In genomic region chr7:74503943-74504342, GRCh38 we compare ENCODE assay signal across 27 cellular contexts. TPM values are rescaled to one million over a fixed set of nuclear protein-coding genes. Genes with fewer than 3 reads are reported as not detected.
A peak's percentile ranks its signal among the peaks of the same experiment; 100 is the strongest.
DNase-seq lines count a peak whose midpoint lies in the region; ATAC-seq, FAIRE-seq and TF ChIP-seq lines count a peak whose summit lies in the region.
"Had no signal": no experiment of that assay in that cellular context is flagged by ENCODE, and none has a peak within 500 bp of the region (broad histone marks: within the 10 kb centered on the region; RNA-seq: fewer than 3 reads in every experiment).

No MANE protein-coding gene starts in this region.

- H3K79me2 ChIP-seq in K562 (ENCODE audit: control insufficient read depth, insufficient read depth, low read length): no peaks in the 10 kb centered on the region

- H3K27me3 ChIP-seq in K562 (ENCODE audit: control insufficient read depth in 2 of 2, insufficient read depth in 2 of 2, low read length in 2 of 2): no peaks in the 10 kb centered on the region
- H3K27me3 ChIP-seq: BE2C, BLaER1 had no signal

- peaks cover 1 to 15% of the 10 kb centered on the region in 2 experiments; a peak in 2 of 3 replicates for H3K36me3 ChIP-seq in HEK293 (ENCODE audit: control insufficient read depth in 2 of 2, insufficient read depth in 1 of 2, low read length in 2 of 2)
- peaks cover 9% of the 10 kb centered on the region; the same call in 2 of the 3 replicates for H3K36me3 ChIP-seq in K562 (ENCODE audit: control insufficient read depth, insufficient read depth, low read length)

- no peak for TF ChIP-seq EP300 in K562 (IDR thresholded peaks at IDR 0.05; ENCODE audit: low read length)

- in situ Hi-C loops in K562 (cut with MboI) (no loop called here), G401 (cut with HindIII; ENCODE audit: low sequenced_read_pairs) (no loop called here)

- no peaks in the 10 kb centered on the region for H3K4me1 ChIP-seq in HEK293 (ENCODE audit: control insufficient read depth, insufficient read depth, low read length)
- peaks cover 0 to 22% of the 10 kb centered on the region in 2 experiments; a peak in 2 of 5 replicates for H3K4me1 ChIP-seq in K562 (replicated peaks in 1 of 2; ENCODE audit: control insufficient read depth in 2 of 2, insufficient read depth in 2 of 2, low read length in 2 of 2)

- TF ChIP-seq RAD21 in K562 (CRISPR knock-in tag; conservative IDR thresholded peaks at IDR 0.05 in 1 of 2, IDR thresholded peaks at IDR 0.05 in 1 of 2): no peak

- TF ChIP-seq CTCF in HEK293 (tag by site-specific recombination; IDR thresholded peaks at IDR 0.05) (no peak), RWPE1 (conservative IDR thresholded peaks at IDR 0.05; ENCODE audit: low read depth) (no peak), K562 (IDR thresholded peaks at IDR 0.05 in 2 of 3, conservative IDR thresholded peaks at IDR 0.05 in 1 of 3; ENCODE audit: insufficient read depth in 2 of 3, low read depth in 1 of 3, low read length in 3 of 3) (no peak)

- FAIRE-seq in K562 (lab: Jason Lieb, UNC): peak; percentile 79
- FAIRE-seq: A204.1, G401.6, GM12891, GM19239 had no signal

- H3K4me2 ChIP-seq in K562 (ENCODE audit: insufficient read depth, low read length): no peak overlapping the region
- H3K4me2 ChIP-seq: BLaER1 had no signal

- DNase-seq in RWPE1 (ENCODE audit: low spot score): no peak
- no peak for DNase-seq in K562 (ENCODE audit: extremely low read depth in 1 of 4, low spot score in 3 of 4)
- no peak for DNase-seq in G401 (ENCODE audit: low spot score)
- DNase-seq in NOMO-1 treated with DMSO at 0.1 percent for 48 hours (lab: John Stamatoyannopoulos, UW; ENCODE audit: unreplicated experiment): no peak
- DNase-seq: 8988T; ACHN; BE2C; C1 segment of cervical spinal cord; CD4-positive, alpha-beta memory T cell; CD4-positive, CD25-positive, alpha-beta regulatory T cell; CD8-positive, alpha-beta memory T cell; COR-L47; DMS 273 treated with DMSO at 0.1 percent for 48 hours; DMS153; DMS53; DMS79; DND-41; EL; GF-D8 had no signal

- peaks cover 2% of the 10 kb centered on the region for H3K9me1 ChIP-seq in K562 (ENCODE audit: control insufficient read depth, insufficient read depth, low read length)

- no TSS peak for BruUV-seq in K562 (replicated peaks; lab: Mats Ljungman, UMichigan)

- no peak overlapping the region for H3K9ac ChIP-seq in K562 (ENCODE audit: insufficient read depth in 1 of 2, low read depth in 2 of 2, low read length in 2 of 2)
- H3K9ac ChIP-seq: BLaER1 had no signal

- WGBS in K562 (ENCODE audit: insufficient coverage, low coverage, missing lambda C conversion rate): 79% methylated on average over 8 of the region's 8 CpGs

- H3K9me3 ChIP-seq in HEK293 (ENCODE audit: control insufficient read depth, insufficient read depth, low read depth, low read length) (no peaks in the 10 kb centered on the region), K562 (replicated peaks; ENCODE audit: control insufficient read depth, insufficient read depth, low read depth, low read length) (no peaks in the 10 kb centered on the region)
- H3K9me3 ChIP-seq: BE2C, BLaER1 had no signal

- no peak for ATAC-seq in K562
- ATAC-seq in GM19397 (IDR thresholded peaks at IDR 0.05; ENCODE audit: unreplicated experiment): no peak

- H2AFZ ChIP-seq in K562 (ENCODE audit: low read depth, low read length): no peak overlapping the region

- TF ChIP-seq POLR2A in K562 (conservative IDR thresholded peaks at IDR 0.05): no peak

- H3K4me3 ChIP-seq in HEK293 (ENCODE audit: low read depth, low read length) (no peak overlapping the region), K562 (no peak overlapping the region)
- H3K4me3 ChIP-seq: BLaER1 had no signal

- intact Hi-C loops in K562 (cut with micrococcal nuclease): no loop called here

- POLR2A ChIA-PET in HEK293 (lab: Yijun Ruan, JAX) (no interaction called here), RWPE1 (lab: Yijun Ruan, JAX; ENCODE audit: low non-redundant PET) (interaction anchor here (0.7 kb wide), 1 partner anchor 13 kb away, joined by 9 read pairs; no protein-coding TSS in a partner anchor), K562 (lab: Yijun Ruan, JAX) (no interaction called here)

- peaks cover 12% of the 10 kb centered on the region; the same call in 1 of the 2 replicates for H4K20me1 ChIP-seq in K562 (replicated peaks; ENCODE audit: control insufficient read depth, insufficient read depth, low read length)

- H3K27ac ChIP-seq in HEK293 (ENCODE audit: extremely low read depth, low read depth, low read length): no peak overlapping the region
- H3K27ac ChIP-seq in RWPE1: peak overlapping the region; percentile 48
- H3K27ac ChIP-seq in K562 (ENCODE audit: extremely low read depth, low read depth, low read length): no peak overlapping the region
- H3K27ac ChIP-seq: BLaER1 had no signal

- CTCF ChIA-PET in HEK293 (lab: Yijun Ruan, JAX) (no interaction called here), RWPE1 (lab: Yijun Ruan, JAX) (interaction anchor here (0.6 to 0.9 kb wide), 5 partner anchors 9 to 911 kb away, joined by 3 to 5 read pairs (median 4); no protein-coding TSS in a partner anchor), K562 (lab: Yijun Ruan, JAX; ENCODE audit: low intra/inter-chr PET ratio) (no interaction called here)

TF ChIP-seq in HEK293, 187 proteins besides CTCF, POLR2A, EP300 and RAD21:
- peak; percentile 91 for TF ChIP-seq ZNF146 (tag by site-specific recombination; IDR thresholded peaks at IDR 0.05)
- no peak for TF ChIP-seq ZBTB21 (tag by site-specific recombination; IDR thresholded peaks at IDR 0.05)
TF ChIP-seq in HEK293: peak in this region for 1.

RNA-seq across cellular contexts. Expression of gene GTF2IRD1, which starts 50.2 kb away (rescaled TPM):
- total RNA-seq in K562 (2011; cell fraction: chromatin; rRNA removed; ENCODE audit: low replicate concordance): 23.2 and 65.0 TPM in 2 replicates
- total RNA-seq in K562 (2011; cell fraction: nucleolus; rRNA removed): 30.5 and 35.3 TPM in 2 replicates
- total RNA-seq in K562 (2011; cell fraction: nucleoplasm; rRNA removed): 22.2 and 23.5 TPM in 2 replicates
- total RNA-seq in K562 (2014; rRNA removed): 9.2 and 12.4 TPM in 2 replicates
- total RNA-seq in K562 (2014; rRNA removed; fragmentation: Illumina TruSeq; extraction: Trizol): 10.8 and 14.0 TPM in 2 replicates
- 13.4 and 15.1 TPM in 2 replicates for total RNA-seq in K562 (2015; rRNA removed; fragmentation: Illumina TruSeq; extraction: Trizol)
- total RNA-seq in K562 (2021): 30.2 and 32.1 TPM in 2 replicates
- 12.8 and 17.6 TPM in 2 replicates for polyA plus RNA-seq in K562 (2011; rRNA removed)
- polyA plus RNA-seq in K562 (2011; cell fraction: cytosol; rRNA removed): 9.3 and 13.0 TPM in 2 replicates
- 15.6 and 24.1 TPM in 2 replicates for polyA plus RNA-seq in K562 (2011; cell fraction: nucleus; rRNA removed)
- 19.1 and 31.6 TPM in 2 replicates for polyA plus RNA-seq in K562 (2012)
- 23.8 and 24.5 TPM in 2 replicates for polyA plus RNA-seq in K562 (2014; fragmentation: Illumina TruSeq; extraction: Trizol)
- 1 to 10 TPM; 9.1 to 10.0 TPM for polyA plus RNA-seq in K562 (2014; fragmentation: Nextera tagmentation; extraction: Ambion mirVana)
- polyA plus RNA-seq in K562 (2014; rRNA removed): 17.0 and 20.8 TPM in 2 replicates
- 9.2 and 9.7 TPM in 2 replicates for polyA minus RNA-seq in K562 (2011; rRNA and poly(A)+ RNA removed)
- 21.2 and 21.5 TPM in 2 replicates for polyA minus RNA-seq in K562 (2011; cell fraction: cytosol; rRNA and poly(A)+ RNA removed)
- 11.3 and 12.9 TPM in 2 replicates for polyA minus RNA-seq in K562 (2011; cell fraction: nucleus; rRNA and poly(A)+ RNA removed)
- 19.4 and 28.3 TPM in 2 replicates for total RNA-seq in G401 (2014; rRNA removed; shearing (Covaris generic))
- polyA plus RNA-seq: CD14-positive monocyte; CD8-positive, alpha-beta memory T cell had no signal

Comparison
In these comparisons a context has a peak if more than half of its experiments do, and no peak if none do; other contexts are left out.
1. Of the 44 proteins assayed by ChIP-seq in both K562 and HEK293: peak only in K562: none; only in HEK293: none; in both: ZNF146; in neither: 43.